1 cellular context compared by ENCODE assay signal in genomic region chr11:78789365-78789764, GRCh38.
TF ChIP-seq lines count a peak whose summit lies in the region.

No MANE protein-coding gene starts in this region.

TF ChIP-seq in IMR-90, 13 proteins besides CTCF, POLR2A, EP300 and RAD21:
- TF ChIP-seq FOS (IDR thresholded peaks at IDR 0.05; ENCODE audit: low read depth, low read length) (no peak), ELK1 (IDR thresholded peaks at IDR 0.05; ENCODE audit: borderline replicate concordance, low read depth, low read length) (no peak), NFE2L2 (IDR thresholded peaks at IDR 0.05; ENCODE audit: low read depth, low read length) (no peak), USF2 (IDR thresholded peaks at IDR 0.05; ENCODE audit: low read depth, low read length) (no peak), CHD1 (IDR thresholded peaks at IDR 0.05; ENCODE audit: low read depth, low read length) (no peak), MAZ (IDR thresholded peaks at IDR 0.05; ENCODE audit: borderline replicate concordance, low read depth, low read length) (no peak)
